Comparison of ENCODE assay signal across 25 cellular contexts in the genomic region with DNA sequence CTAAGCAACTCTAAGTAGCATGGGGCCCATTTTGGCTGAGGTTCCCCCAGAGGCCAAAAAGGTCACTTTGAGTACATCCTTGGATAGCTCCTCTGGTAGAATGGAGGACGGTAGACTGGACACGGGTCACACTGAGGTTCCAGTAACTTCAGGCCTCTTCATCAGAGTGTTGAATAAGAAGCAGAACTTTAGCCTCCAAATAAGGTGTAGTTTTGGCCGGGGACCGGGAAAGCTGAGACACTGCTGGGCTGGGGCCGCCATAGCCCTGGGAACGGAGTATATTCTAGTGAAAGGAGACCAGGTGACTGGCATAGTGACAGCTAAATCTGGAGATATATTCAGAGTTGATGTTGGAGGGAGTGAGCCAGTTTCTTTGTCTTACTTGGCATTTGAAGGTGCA.
"Had no signal": no experiment of that assay in that cellular context is flagged by ENCODE, and none has a peak within 500 bp of the region (broad histone marks: within the 10 kb centered on the region; RNA-seq: fewer than 3 reads in every experiment).

No MANE protein-coding gene starts in this region.

- DNase-seq: activated CD4-positive, alpha-beta memory T cell treated with anti-CD3 and anti-CD28 coated beads for 36 hours; activated CD4-positive, alpha-beta T cell treated with anti-CD3 and anti-CD28 coated beads, Interleukin-2, amount 10 ng/mL, durations not matched to agents 24 days and 14 days; activated CD4-positive, CD25-positive, alpha-beta regulatory T cell treated with anti-CD3 and anti-CD28 coated beads, Interleukin-2, amount 50 U/mL, for 72 hours; activated CD8-positive, alpha-beta memory T cell treated with anti-CD3 and anti-CD28 coated beads, Interleukin-2, amount 50 U/mL, for 4 hours; activated naive CD8-positive, alpha-beta T cell treated with anti-CD3 and anti-CD28 coated beads, Interleukin-2, amount 50 U/mL, for 24 hours; activated T-cell treated with anti-CD3 and anti-CD28 coated beads, Interleukin-2, amount 50 U/mL, for 1 hour; amygdala; body of pancreas; cerebellar nuclear complex; colonic mucosa; effector memory CD4-positive, alpha-beta T cell; islet precursor cell; left cardiac atrium; left ventricle myocardium superior; mammary epithelial cell; naive thymus-derived CD8-positive, alpha-beta T cell; nucleus accumbens; stimulated activated naive CD4-positive, alpha-beta T cell treated with Interleukin-2 at 50 U/mL for 16 hours; T-helper 17 cell; upper lobe of left lung had no signal

- ATAC-seq: activated naive CD8-positive, alpha-beta T cell treated with anti-CD3 and anti-CD28 coated beads, Interleukin-2, amount 50 U/mL, for 24 hours; body of pancreas; gastroesophageal sphincter; left cardiac atrium; left ventricle myocardium superior; naive thymus-derived CD8-positive, alpha-beta T cell; T-helper 17 cell had no signal

- H3K27ac ChIP-seq: body of pancreas, colonic mucosa, dorsolateral prefrontal cortex, gastroesophageal sphincter, right atrium auricular region, upper lobe of left lung had no signal

- H3K9me3 ChIP-seq: body of pancreas, colonic mucosa, gastroesophageal sphincter, right atrium auricular region, upper lobe of left lung had no signal

- H3K4me3 ChIP-seq: body of pancreas, colonic mucosa, dorsolateral prefrontal cortex, gastroesophageal sphincter, hepatocyte, right atrium auricular region, upper lobe of left lung had no signal

- H3K4me1 ChIP-seq: body of pancreas, parathyroid adenoma had no signal

- H3K27me3 ChIP-seq: body of pancreas, colonic mucosa, dorsolateral prefrontal cortex, gastroesophageal sphincter, hepatocyte, right atrium auricular region, upper lobe of left lung had no signal

- H3K36me3 ChIP-seq: colonic mucosa had no signal
